ENCODE assay signal across 2 cellular contexts in genomic region chr12:22597539-22597938, GRCh38.
TF ChIP-seq lines count a peak whose summit lies in the region.
"Not testable (repeated sequence)": the region's sequence is repeated elsewhere in the genome, so short reads cannot be mapped to it uniquely, and the experiment has no call there.

No MANE protein-coding gene starts in this region.

TF ChIP-seq in A549, 52 proteins besides CTCF, POLR2A, EP300 and RAD21:
- not testable (repeated sequence) for TF ChIP-seq FOSL2 (IDR thresholded peaks at IDR 0.05)
- peak; percentile 72 for TF ChIP-seq FOSL2 (CRISPR knock-in tag; IDR thresholded peaks at IDR 0.05)

TF ChIP-seq in HepG2, 621 proteins besides CTCF, POLR2A, EP300 and RAD21:
- TF ChIP-seq, protein P1, sequence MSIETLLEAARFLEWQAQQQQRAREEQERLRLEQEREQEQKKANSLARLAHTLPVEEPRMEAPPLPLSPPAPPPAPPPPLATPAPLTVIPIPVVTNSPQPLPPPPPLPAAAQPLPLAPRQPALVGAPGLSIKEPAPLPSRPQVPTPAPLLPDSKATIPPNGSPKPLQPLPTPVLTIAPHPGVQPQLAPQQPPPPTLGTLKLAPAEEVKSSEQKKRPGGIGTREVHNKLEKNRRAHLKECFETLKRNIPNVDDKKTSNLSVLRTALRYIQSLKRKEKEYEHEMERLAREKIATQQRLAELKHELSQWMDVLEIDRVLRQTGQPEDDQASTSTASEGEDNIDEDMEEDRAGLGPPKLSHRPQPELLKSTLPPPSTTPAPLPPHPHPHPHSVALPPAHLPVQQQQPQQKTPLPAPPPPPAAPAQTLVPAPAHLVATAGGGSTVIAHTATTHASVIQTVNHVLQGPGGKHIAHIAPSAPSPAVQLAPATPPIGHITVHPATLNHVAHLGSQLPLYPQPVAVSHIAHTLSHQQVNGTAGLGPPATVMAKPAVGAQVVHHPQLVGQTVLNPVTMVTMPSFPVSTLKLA (IDR thresholded peaks at IDR 0.05) = 0 out of 2 replicates have a peak, but pooled peaks have one; percentile 12
